In genomic region chr5:79704553-79704952, GRCh38 we compare ENCODE assay signal across 18 cellular contexts.
"Had no signal": no experiment of that assay in that cellular context is flagged by ENCODE, and none has a peak within 500 bp of the region (broad histone marks: within the 10 kb centered on the region; RNA-seq: fewer than 3 reads in every experiment).

No MANE protein-coding gene starts in this region.

- H3K27me3 ChIP-seq: dorsolateral prefrontal cortex, left lung, pancreas, upper lobe of left lung, uterus had no signal

- H3K4me3 Mint-ChIP-seq: naive B cell, nephron had no signal

- H3K27me3 Mint-ChIP-seq: naive B cell, progenitor cell of endocrine pancreas had no signal

- H3K9me3 ChIP-seq: pancreas, upper lobe of left lung, uterus had no signal

- H3K36me3 Mint-ChIP-seq: naive B cell had no signal

- H3K27ac Mint-ChIP-seq: nephron, progenitor cell of endocrine pancreas had no signal

- DNase-seq: cortex of kidney; dorsolateral prefrontal cortex; effector CD8-positive, alpha-beta T cell; foreskin melanocyte; islet precursor cell; mesendoderm; naive B cell; occipital lobe; pancreas; small intestine; stimulated activated CD4-positive, alpha-beta T cell treated with anti-CD3 and anti-CD28 coated beads, Interleukin-12 subunit alpha, Interleukin-12 subunit beta, amount 100 ng/mL, for 4 hours; stimulated activated naive CD4-positive, alpha-beta T cell treated with Interleukin-2 at 50 U/mL for 16 hours; upper lobe of left lung; uterus had no signal

- H3K4me3 ChIP-seq: dorsolateral prefrontal cortex, left lung, lung, pancreas, upper lobe of left lung, uterus had no signal

- H3K4me1 Mint-ChIP-seq: nephron had no signal

- H3K27ac ChIP-seq: dorsolateral prefrontal cortex, left lung, pancreas, upper lobe of left lung, uterus had no signal

- H3K36me3 ChIP-seq: left lung, pancreas, upper lobe of left lung, uterus had no signal

- H3K4me1 ChIP-seq: pancreas, upper lobe of left lung, uterus had no signal
